Comparison of ENCODE assay signal across 1 cellular context in the genomic region with DNA sequence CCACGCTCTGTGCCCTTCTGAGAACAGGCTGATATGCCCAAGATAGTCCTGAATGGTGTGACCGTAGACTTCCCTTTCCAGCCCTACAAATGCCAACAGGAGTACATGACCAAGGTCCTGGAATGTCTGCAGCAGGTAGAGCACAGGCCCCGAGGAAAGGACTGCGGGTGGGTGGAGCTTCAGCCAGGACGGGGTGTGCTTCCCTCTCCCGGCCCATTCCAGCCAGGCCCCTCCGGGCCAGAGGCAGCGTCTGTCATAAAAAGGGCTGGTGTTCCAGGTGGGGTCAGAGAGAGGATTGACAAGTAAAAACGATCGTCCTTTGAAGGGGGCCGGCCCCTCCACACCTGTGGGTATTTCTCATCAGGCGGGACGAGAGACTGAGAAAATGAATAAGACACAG.
TF ChIP-seq lines count a peak whose summit lies in the region.

No MANE protein-coding gene starts in this region.

TF ChIP-seq in GM12878, 131 proteins besides CTCF, POLR2A, EP300 and RAD21:
- TF ChIP-seq, protein P1, sequence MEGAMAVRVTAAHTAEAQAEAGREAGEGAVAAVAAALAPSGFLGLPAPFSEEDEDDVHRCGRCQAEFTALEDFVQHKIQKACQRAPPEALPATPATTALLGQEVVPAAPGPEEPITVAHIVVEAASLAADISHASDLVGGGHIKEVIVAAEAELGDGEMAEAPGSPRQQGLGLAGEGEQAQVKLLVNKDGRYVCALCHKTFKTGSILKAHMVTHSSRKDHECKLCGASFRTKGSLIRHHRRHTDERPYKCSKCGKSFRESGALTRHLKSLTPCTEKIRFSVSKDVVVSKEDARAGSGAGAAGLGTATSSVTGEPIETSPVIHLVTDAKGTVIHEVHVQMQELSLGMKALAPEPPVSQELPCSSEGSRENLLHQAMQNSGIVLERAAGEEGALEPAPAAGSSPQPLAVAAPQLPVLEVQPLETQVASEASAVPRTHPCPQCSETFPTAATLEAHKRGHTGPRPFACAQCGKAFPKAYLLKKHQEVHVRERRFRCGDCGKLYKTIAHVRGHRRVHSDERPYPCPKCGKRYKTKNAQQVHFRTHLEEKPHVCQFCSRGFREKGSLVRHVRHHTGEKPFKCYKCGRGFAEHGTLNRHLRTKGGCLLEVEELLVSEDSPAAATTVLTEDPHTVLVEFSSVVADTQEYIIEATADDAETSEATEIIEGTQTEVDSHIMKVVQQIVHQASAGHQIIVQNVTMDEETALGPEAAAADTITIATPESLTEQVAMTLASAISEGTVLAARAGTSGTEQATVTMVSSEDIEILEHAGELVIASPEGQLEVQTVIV (IDR thresholded peaks at IDR 0.05; ENCODE audit: borderline replicate concordance, partially characterized antibody): no peak
